ENCODE assay signal across 9 cellular contexts in the genomic region with DNA sequence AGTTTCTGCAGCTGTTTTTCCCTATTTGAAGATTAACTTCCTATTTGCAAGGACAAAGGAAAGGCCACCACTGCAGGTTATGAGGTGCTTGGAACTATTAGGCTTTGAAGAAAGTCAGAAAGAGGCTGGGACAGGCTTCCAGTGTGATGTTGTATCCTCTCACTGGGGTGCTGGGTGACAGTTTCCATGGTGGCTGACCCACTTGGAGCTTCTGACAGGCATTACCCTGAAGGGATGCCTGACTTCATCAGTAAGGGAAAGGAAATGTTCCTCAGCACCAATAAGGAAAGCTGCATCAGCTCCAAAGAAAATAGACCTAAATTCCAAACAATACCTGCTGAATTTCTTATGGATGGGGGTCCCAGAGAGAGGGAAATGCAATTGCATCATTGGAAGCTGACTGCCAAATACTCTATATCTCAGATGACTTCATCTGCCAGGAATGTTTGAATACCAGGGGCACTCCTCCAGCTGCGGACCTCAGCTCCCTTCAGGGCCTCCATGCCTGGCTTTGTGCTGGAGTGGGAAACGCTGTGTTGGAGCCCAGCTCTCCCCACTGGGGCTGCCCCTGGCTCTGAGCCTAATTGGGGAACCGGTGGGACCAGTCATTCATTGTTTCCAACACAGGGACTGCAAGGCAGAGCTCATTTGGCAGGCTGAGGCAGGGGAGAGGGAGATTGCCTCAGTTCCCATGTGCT.
DNase-seq lines count a peak whose midpoint lies in the region; ATAC-seq and TF ChIP-seq lines count a peak whose summit lies in the region.
"Had no signal": no experiment of that assay in that cellular context is flagged by ENCODE, and none has a peak within 500 bp of the region (broad histone marks: within the 10 kb centered on the region; RNA-seq: fewer than 3 reads in every experiment).

No MANE protein-coding gene starts in this region.

- H3K4me3 ChIP-seq in heart right ventricle (no peak overlapping the region), Peyer's patch (no peak overlapping the region)
- H3K4me3 ChIP-seq: HAP-1 had no signal

- H3K4me1 ChIP-seq in ES-I3 (ENCODE audit: insufficient read depth, low read length) (peaks cover 18% of the 10 kb centered on the region), heart right ventricle (peaks cover 18 to 96% (median 55%) of the 10 kb centered on the region in 9 donors), Peyer's patch (peaks cover 0 to 14% (median 0%) of the 10 kb centered on the region in 4 donors)
- H3K4me1 ChIP-seq: HAP-1 had no signal

- H3K27ac ChIP-seq in heart right ventricle (peak overlapping the region in 8 of 10 donors; percentile 12 to 80 (median 62)), Peyer's patch (no peak overlapping the region)

- DNase-seq in heart right ventricle: peak; percentile 46 to 73
- DNase-seq in retina: peak; percentile 79
- DNase-seq in stimulated activated naive CD8-positive, alpha-beta T cell treated with anti-CD3 and anti-CD28 coated beads, Interleukin-15, Interleukin-2, amounts not matched to agents 100 U/mL and 50 U/mL, for 24 hours: no peak
- no peak for DNase-seq in Peyer's patch

- TF ChIP-seq CTCF in heart right ventricle (IDR thresholded peaks at IDR 0.05) (no peak), Peyer's patch (IDR thresholded peaks at IDR 0.05) (no peak)

- WGBS in heart right ventricle, 2 donors: 2 to 6% methylated on average over 3 of the region's 3 CpGs

- TF ChIP-seq POLR2A in Peyer's patch (IDR thresholded peaks at IDR 0.05): no peak

- no peaks in the 10 kb centered on the region for H3K9me3 ChIP-seq in ES-I3 (ENCODE audit: control insufficient read depth, insufficient read depth, low read length)
- H3K9me3 ChIP-seq in heart right ventricle: no peaks in the 10 kb centered on the region
- H3K9me3 ChIP-seq in Peyer's patch: no peaks in the 10 kb centered on the region
- H3K9me3 ChIP-seq: HAP-1 had no signal

- intact Hi-C loops in heart right ventricle (cut with DNase I): no loop called here

- peak overlapping the region; percentile 7; the same call in 1 of the 2 replicates for H3K9ac ChIP-seq in ES-I3 (ENCODE audit: low read depth, low read length)

- ATAC-seq in SK-N-SH treated with all-trans-retinoic acid at 6 μM for 48 hours (peak; percentile 93), heart right ventricle (peak; percentile 62 to 92 (median 84)), HG02623 (IDR thresholded peaks at IDR 0.05; ENCODE audit: unreplicated experiment) (no peak), HG02840 (IDR thresholded peaks at IDR 0.05; ENCODE audit: low FRiP score, unreplicated experiment) (no peak)
- ATAC-seq in stimulated activated naive CD8-positive, alpha-beta T cell treated with anti-CD3 and anti-CD28 coated beads, Interleukin-15, Interleukin-2, amounts not matched to agents 100 U/mL and 50 U/mL, for 24 hours: no peak

- no peaks in the 10 kb centered on the region for H3K27me3 ChIP-seq in heart right ventricle
- H3K27me3 ChIP-seq in Peyer's patch: no peaks in the 10 kb centered on the region

- H3K36me3 ChIP-seq in ES-I3 (ENCODE audit: insufficient read depth, low read length) (no peaks in the 10 kb centered on the region), heart right ventricle (peaks cover 0 to 54% (median 17%) of the 10 kb centered on the region in 9 donors), Peyer's patch (peaks cover 0 to 7% (median 0%) of the 10 kb centered on the region in 3 donors)
- H3K36me3 ChIP-seq: HAP-1 had no signal

TF ChIP-seq in SK-N-SH treated with all-trans-retinoic acid at 6 μM for 48 hours, 23 proteins besides CTCF, POLR2A, EP300 and RAD21:
- no peak for TF ChIP-seq RARB (CRISPR knock-in tag; IDR thresholded peaks at IDR 0.05)
- no peak for TF ChIP-seq ZFP30 (CRISPR knock-in tag; IDR thresholded peaks at IDR 0.05)
- TF ChIP-seq ZNF70 (CRISPR knock-in tag; IDR thresholded peaks at IDR 0.05): no peak
- no peak; the same call in none of the 2 replicates for TF ChIP-seq ISL1 (CRISPR knock-in tag; IDR thresholded peaks at IDR 0.05)
- TF ChIP-seq, protein P1, sequence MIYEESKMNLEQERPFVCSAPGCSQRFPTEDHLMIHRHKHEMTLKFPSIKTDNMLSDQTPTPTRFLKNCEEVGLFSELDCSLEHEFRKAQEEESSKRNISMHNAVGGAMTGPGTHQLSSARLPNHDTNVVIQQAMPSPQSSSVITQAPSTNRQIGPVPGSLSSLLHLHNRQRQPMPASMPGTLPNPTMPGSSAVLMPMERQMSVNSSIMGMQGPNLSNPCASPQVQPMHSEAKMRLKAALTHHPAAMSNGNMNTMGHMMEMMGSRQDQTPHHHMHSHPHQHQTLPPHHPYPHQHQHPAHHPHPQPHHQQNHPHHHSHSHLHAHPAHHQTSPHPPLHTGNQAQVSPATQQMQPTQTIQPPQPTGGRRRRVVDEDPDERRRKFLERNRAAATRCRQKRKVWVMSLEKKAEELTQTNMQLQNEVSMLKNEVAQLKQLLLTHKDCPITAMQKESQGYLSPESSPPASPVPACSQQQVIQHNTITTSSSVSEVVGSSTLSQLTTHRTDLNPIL (CRISPR knock-in tag; IDR thresholded peaks at IDR 0.05; ENCODE audit: low read depth): peak; percentile 91
- no peak for TF ChIP-seq ZC3H10 (CRISPR knock-in tag; IDR thresholded peaks at IDR 0.05)
- 0 out of 2 replicates have a peak, but pooled peaks have one; percentile 14 for TF ChIP-seq ZFP3 (CRISPR knock-in tag; IDR thresholded peaks at IDR 0.05)
- TF ChIP-seq, protein P2, sequence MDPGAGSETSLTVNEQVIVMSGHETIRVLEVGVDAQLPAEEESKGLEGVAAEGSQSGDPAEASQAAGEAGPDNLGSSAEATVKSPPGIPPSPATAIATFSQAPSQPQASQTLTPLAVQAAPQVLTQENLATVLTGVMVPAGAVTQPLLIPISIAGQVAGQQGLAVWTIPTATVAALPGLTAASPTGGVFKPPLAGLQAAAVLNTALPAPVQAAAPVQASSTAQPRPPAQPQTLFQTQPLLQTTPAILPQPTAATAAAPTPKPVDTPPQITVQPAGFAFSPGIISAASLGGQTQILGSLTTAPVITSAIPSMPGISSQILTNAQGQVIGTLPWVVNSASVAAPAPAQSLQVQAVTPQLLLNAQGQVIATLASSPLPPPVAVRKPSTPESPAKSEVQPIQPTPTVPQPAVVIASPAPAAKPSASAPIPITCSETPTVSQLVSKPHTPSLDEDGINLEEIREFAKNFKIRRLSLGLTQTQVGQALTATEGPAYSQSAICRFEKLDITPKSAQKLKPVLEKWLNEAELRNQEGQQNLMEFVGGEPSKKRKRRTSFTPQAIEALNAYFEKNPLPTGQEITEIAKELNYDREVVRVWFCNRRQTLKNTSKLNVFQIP (CRISPR knock-in tag; IDR thresholded peaks at IDR 0.05; ENCODE audit: borderline replicate concordance, low read depth): no peak
- TF ChIP-seq ARNTL (CRISPR knock-in tag; IDR thresholded peaks at IDR 0.05; ENCODE audit: borderline replicate concordance, low read depth): no peak
- no peak for TF ChIP-seq CSDC2 (CRISPR knock-in tag; IDR thresholded peaks at IDR 0.05)
- TF ChIP-seq, protein P3, sequence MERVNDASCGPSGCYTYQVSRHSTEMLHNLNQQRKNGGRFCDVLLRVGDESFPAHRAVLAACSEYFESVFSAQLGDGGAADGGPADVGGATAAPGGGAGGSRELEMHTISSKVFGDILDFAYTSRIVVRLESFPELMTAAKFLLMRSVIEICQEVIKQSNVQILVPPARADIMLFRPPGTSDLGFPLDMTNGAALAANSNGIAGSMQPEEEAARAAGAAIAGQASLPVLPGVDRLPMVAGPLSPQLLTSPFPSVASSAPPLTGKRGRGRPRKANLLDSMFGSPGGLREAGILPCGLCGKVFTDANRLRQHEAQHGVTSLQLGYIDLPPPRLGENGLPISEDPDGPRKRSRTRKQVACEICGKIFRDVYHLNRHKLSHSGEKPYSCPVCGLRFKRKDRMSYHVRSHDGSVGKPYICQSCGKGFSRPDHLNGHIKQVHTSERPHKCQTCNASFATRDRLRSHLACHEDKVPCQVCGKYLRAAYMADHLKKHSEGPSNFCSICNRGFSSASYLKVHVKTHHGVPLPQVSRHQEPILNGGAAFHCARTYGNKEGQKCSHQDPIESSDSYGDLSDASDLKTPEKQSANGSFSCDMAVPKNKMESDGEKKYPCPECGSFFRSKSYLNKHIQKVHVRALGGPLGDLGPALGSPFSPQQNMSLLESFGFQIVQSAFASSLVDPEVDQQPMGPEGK (CRISPR knock-in tag; IDR thresholded peaks at IDR 0.05; ENCODE audit: borderline replicate concordance): no peak

Comparison
In these comparisons a context has a peak if more than half of its experiments do, and no peak if none do; other contexts are left out.
1. ATAC-seq: peak in SK-N-SH treated with all-trans-retinoic acid at 6 μM for 48 hours (single experiment) and heart right ventricle (8 of 8); none in stimulated activated naive CD8-positive, alpha-beta T cell treated with anti-CD3 and anti-CD28 coated beads, Interleukin-15, Interleukin-2, amounts not matched to agents 100 U/mL and 50 U/mL, for 24 hours (single experiment), HG02623 (single experiment) and HG02840 (single experiment).
2. DNase-seq: peak in heart right ventricle (2 of 2) and retina (single experiment); none in stimulated activated naive CD8-positive, alpha-beta T cell treated with anti-CD3 and anti-CD28 coated beads, Interleukin-15, Interleukin-2, amounts not matched to agents 100 U/mL and 50 U/mL, for 24 hours (single experiment) and Peyer's patch (0 of 3).
3. H3K27ac ChIP-seq: peak in heart right ventricle (8 of 10); none in Peyer's patch (0 of 4).